ENCODE assay signal across 13 cellular contexts in the genomic region with DNA sequence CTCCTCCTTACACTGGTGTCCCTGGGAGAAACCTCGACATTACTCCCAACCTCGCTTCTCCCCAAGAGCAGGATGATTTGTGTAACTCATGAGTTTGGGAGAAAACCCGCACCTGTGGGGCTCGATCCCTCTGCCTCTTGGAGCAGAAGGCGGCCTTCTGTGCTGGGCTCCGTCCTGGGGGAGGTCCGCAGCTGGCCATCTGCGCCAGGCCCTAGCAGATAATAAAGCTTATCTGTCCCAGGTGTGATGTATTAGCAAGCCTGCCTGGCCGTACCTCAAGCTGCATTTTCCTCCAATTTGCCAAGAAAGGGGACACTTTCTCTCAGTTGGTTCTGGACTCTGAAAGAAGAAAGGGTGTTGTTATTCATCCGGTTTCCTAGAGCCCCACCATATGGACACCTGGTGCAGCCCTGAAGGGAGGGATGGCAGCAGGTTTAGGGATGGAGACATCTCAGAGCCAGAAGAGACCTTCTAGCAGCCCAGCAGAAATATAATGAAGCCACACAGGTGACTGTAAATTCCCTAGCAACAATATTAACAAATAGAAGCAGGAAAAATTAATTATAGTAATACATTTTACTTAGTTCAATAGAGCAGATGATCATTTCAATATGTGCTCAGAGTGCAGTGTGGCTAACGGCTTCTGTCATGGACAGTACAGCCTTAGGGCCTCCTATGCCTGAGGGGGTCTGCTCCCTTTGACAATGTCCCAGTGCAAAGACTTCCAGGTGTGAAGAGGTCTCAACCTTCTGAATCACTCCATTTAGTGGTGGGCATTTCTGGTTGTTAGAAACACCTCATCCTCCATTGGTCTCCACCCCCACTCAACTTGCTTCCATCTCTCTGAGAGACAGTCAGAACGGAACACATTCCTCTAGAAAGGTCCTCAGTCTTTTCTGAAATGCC.
DNase-seq lines count a peak whose midpoint lies in the region; ATAC-seq and TF ChIP-seq lines count a peak whose summit lies in the region.
"Had no signal": no experiment of that assay in that cellular context is flagged by ENCODE, and none has a peak within 500 bp of the region (broad histone marks: within the 10 kb centered on the region; RNA-seq: fewer than 3 reads in every experiment).

No MANE protein-coding gene starts in this region.

- peaks cover 4% of the 10 kb centered on the region for H3K27me3 Mint-ChIP-seq in activated naive CD8-positive, alpha-beta T cell treated with anti-CD3 and anti-CD28 coated beads, Interleukin-2, amount 10 ng/mL, durations not matched to agents 7 days and 5 days
- H3K27me3 Mint-ChIP-seq in activated naive CD8-positive, alpha-beta T cell treated with anti-CD3 and anti-CD28 coated beads, Interleukin-2, amount 50 U/mL, for 24 hours: no peaks in the 10 kb centered on the region
- peaks cover 5% of the 10 kb centered on the region for H3K27me3 Mint-ChIP-seq in glutamatergic neuron (ENCODE audit: unreplicated experiment)

- H4K91ac ChIP-seq in trophoblast cell (ENCODE audit: low read depth, low read length): no peak overlapping the region

- no peak overlapping the region for H3K9ac ChIP-seq in trophoblast cell (ENCODE audit: low read length)

- DNase-seq in activated naive CD8-positive, alpha-beta T cell treated with anti-CD3 and anti-CD28 coated beads, Interleukin-2, amount 10 ng/mL, durations not matched to agents 7 days and 5 days: no peak
- DNase-seq in activated naive CD8-positive, alpha-beta T cell treated with anti-CD3 and anti-CD28 coated beads, Interleukin-2, amount 50 U/mL, for 24 hours: no peak
- DNase-seq in OCI-M1 (lab: John Stamatoyannopoulos, UW) (peak; percentile 61), glutamatergic neuron (no peak), trophoblast cell (no peak), amygdala (lab: John Stamatoyannopoulos, UW) (no peak), HuH-7 (ENCODE audit: low spot score) (no peak)
- DNase-seq in stimulated activated effector memory CD8-positive, alpha-beta T cell treated with anti-CD3 and anti-CD28 coated beads, Interleukin-12 subunit alpha, Interleukin-12 subunit beta, amount 100 ng/mL, for 72 hours (ENCODE audit: low spot score in 2 of 2): no peak
- DNase-seq: mammary epithelial cell, NCI-H187, NCI-H774 had no signal

- no peaks in the 10 kb centered on the region for H3K27me3 ChIP-seq in trophoblast cell (ENCODE audit: insufficient read depth, low read length)
- H3K27me3 ChIP-seq: pancreas had no signal

- H3K14ac ChIP-seq in trophoblast cell (ENCODE audit: low read length): no peak overlapping the region

- POLR2A ChIA-PET in activated naive CD8-positive, alpha-beta T cell treated with anti-CD3 and anti-CD28 coated beads, Interleukin-2, amount 10 ng/mL, durations not matched to agents 7 days and 5 days (lab: Charles Lee): interaction anchor here (0.5 kb wide), 1 partner anchor 22 kb away, joined by 3 read pairs; no protein-coding TSS in a partner anchor

- peaks cover 1% of the 10 kb centered on the region for H3K9me3 Mint-ChIP-seq in activated naive CD8-positive, alpha-beta T cell treated with anti-CD3 and anti-CD28 coated beads, Interleukin-2, amount 10 ng/mL, durations not matched to agents 7 days and 5 days
- H3K9me3 Mint-ChIP-seq in activated naive CD8-positive, alpha-beta T cell treated with anti-CD3 and anti-CD28 coated beads, Interleukin-2, amount 50 U/mL, for 24 hours: peaks cover 4% of the 10 kb centered on the region
- H3K9me3 Mint-ChIP-seq in glutamatergic neuron (ENCODE audit: unreplicated experiment): peaks cover 2% of the 10 kb centered on the region
- peaks cover 4% of the 10 kb centered on the region for H3K9me3 Mint-ChIP-seq in stimulated activated effector memory CD8-positive, alpha-beta T cell treated with anti-CD3 and anti-CD28 coated beads, Interleukin-12 subunit alpha, Interleukin-12 subunit beta, amount 100 ng/mL, for 72 hours

- no peak for TF ChIP-seq CTCF in glutamatergic neuron (IDR thresholded peaks at IDR 0.05; ENCODE audit: partially characterized antibody, unreplicated experiment)

- peaks cover 13% of the 10 kb centered on the region for H3K4me1 Mint-ChIP-seq in activated naive CD8-positive, alpha-beta T cell treated with anti-CD3 and anti-CD28 coated beads, Interleukin-2, amount 10 ng/mL, durations not matched to agents 7 days and 5 days
- H3K4me1 Mint-ChIP-seq in activated naive CD8-positive, alpha-beta T cell treated with anti-CD3 and anti-CD28 coated beads, Interleukin-2, amount 50 U/mL, for 24 hours: peaks cover 12% of the 10 kb centered on the region
- peaks cover 7% of the 10 kb centered on the region for H3K4me1 Mint-ChIP-seq in glutamatergic neuron (ENCODE audit: low read depth, unreplicated experiment)
- peaks cover 11% of the 10 kb centered on the region for H3K4me1 Mint-ChIP-seq in stimulated activated effector memory CD8-positive, alpha-beta T cell treated with anti-CD3 and anti-CD28 coated beads, Interleukin-12 subunit alpha, Interleukin-12 subunit beta, amount 100 ng/mL, for 72 hours

- no peak overlapping the region for H3K27ac ChIP-seq in trophoblast cell (ENCODE audit: low read depth, low read length)
- H3K27ac ChIP-seq: pancreas had no signal

- no peak overlapping the region for H4K8ac ChIP-seq in trophoblast cell (ENCODE audit: low read depth, low read length)

- no peak overlapping the region for H2AK5ac ChIP-seq in trophoblast cell (ENCODE audit: low read length)

- H3K79me1 ChIP-seq in trophoblast cell (ENCODE audit: low read length): no peaks in the 10 kb centered on the region

- H2BK12ac ChIP-seq in trophoblast cell (ENCODE audit: low read length): no peak overlapping the region

- ATAC-seq in activated naive CD8-positive, alpha-beta T cell treated with anti-CD3 and anti-CD28 coated beads, Interleukin-2, amount 10 ng/mL, durations not matched to agents 7 days and 5 days (ENCODE audit: low read depth): no peak
- no peak for ATAC-seq in activated naive CD8-positive, alpha-beta T cell treated with anti-CD3 and anti-CD28 coated beads, Interleukin-2, amount 50 U/mL, for 24 hours
- no peak for ATAC-seq in stimulated activated effector memory CD8-positive, alpha-beta T cell treated with anti-CD3 and anti-CD28 coated beads, Interleukin-12 subunit alpha, Interleukin-12 subunit beta, amount 100 ng/mL, for 72 hours

- H3K79me2 ChIP-seq in trophoblast cell (ENCODE audit: control insufficient read depth, insufficient read depth, low read length, poor library complexity): no peaks in the 10 kb centered on the region

- H3K9me3 ChIP-seq in trophoblast cell (ENCODE audit: insufficient read depth, low read depth, low read length): peaks cover 2% of the 10 kb centered on the region

- no peak overlapping the region for H2BK120ac ChIP-seq in trophoblast cell (ENCODE audit: insufficient read depth, low read length, poor library complexity)

- no peak overlapping the region for H4K12ac ChIP-seq in trophoblast cell (ENCODE audit: low read depth, low read length)

- H3K4me3 ChIP-seq in trophoblast cell (ENCODE audit: low read depth, low read length): no peak overlapping the region
- H3K4me3 ChIP-seq: pancreas had no signal

- H3K36me3 Mint-ChIP-seq in activated naive CD8-positive, alpha-beta T cell treated with anti-CD3 and anti-CD28 coated beads, Interleukin-2, amount 10 ng/mL, durations not matched to agents 7 days and 5 days: no peaks in the 10 kb centered on the region
- no peaks in the 10 kb centered on the region for H3K36me3 Mint-ChIP-seq in activated naive CD8-positive, alpha-beta T cell treated with anti-CD3 and anti-CD28 coated beads, Interleukin-2, amount 50 U/mL, for 24 hours (ENCODE audit: low read depth)
- H3K36me3 Mint-ChIP-seq in glutamatergic neuron (ENCODE audit: unreplicated experiment): peaks cover 12% of the 10 kb centered on the region
- no peaks in the 10 kb centered on the region for H3K36me3 Mint-ChIP-seq in stimulated activated effector memory CD8-positive, alpha-beta T cell treated with anti-CD3 and anti-CD28 coated beads, Interleukin-12 subunit alpha, Interleukin-12 subunit beta, amount 100 ng/mL, for 72 hours

- H3K4me3 Mint-ChIP-seq in activated naive CD8-positive, alpha-beta T cell treated with anti-CD3 and anti-CD28 coated beads, Interleukin-2, amount 10 ng/mL, durations not matched to agents 7 days and 5 days: peak overlapping the region; percentile 66
- no peak overlapping the region for H3K4me3 Mint-ChIP-seq in activated naive CD8-positive, alpha-beta T cell treated with anti-CD3 and anti-CD28 coated beads, Interleukin-2, amount 50 U/mL, for 24 hours
- H3K4me3 Mint-ChIP-seq in glutamatergic neuron (ENCODE audit: unreplicated experiment): no peak overlapping the region
- H3K4me3 Mint-ChIP-seq in stimulated activated effector memory CD8-positive, alpha-beta T cell treated with anti-CD3 and anti-CD28 coated beads, Interleukin-12 subunit alpha, Interleukin-12 subunit beta, amount 100 ng/mL, for 72 hours: peak overlapping the region; percentile 53
- H3K4me3 Mint-ChIP-seq: WTC11 had no signal

- H2AFZ ChIP-seq in trophoblast cell (ENCODE audit: insufficient read depth, low read length, poor library complexity): no peak overlapping the region

- H3K4me2 ChIP-seq in trophoblast cell (ENCODE audit: low read length): no peak overlapping the region

- H2BK5ac ChIP-seq in trophoblast cell (ENCODE audit: low read depth, low read length, poor library complexity): no peak overlapping the region

- H3K23ac ChIP-seq in trophoblast cell (ENCODE audit: low read length): no peak overlapping the region

- no peak overlapping the region for H3K27ac Mint-ChIP-seq in activated naive CD8-positive, alpha-beta T cell treated with anti-CD3 and anti-CD28 coated beads, Interleukin-2, amount 10 ng/mL, durations not matched to agents 7 days and 5 days
- H3K27ac Mint-ChIP-seq in activated naive CD8-positive, alpha-beta T cell treated with anti-CD3 and anti-CD28 coated beads, Interleukin-2, amount 50 U/mL, for 24 hours: no peak overlapping the region
- H3K27ac Mint-ChIP-seq in glutamatergic neuron (ENCODE audit: unreplicated experiment): peak overlapping the region; percentile 1
- peak overlapping the region; percentile 90 for H3K27ac Mint-ChIP-seq in stimulated activated effector memory CD8-positive, alpha-beta T cell treated with anti-CD3 and anti-CD28 coated beads, Interleukin-12 subunit alpha, Interleukin-12 subunit beta, amount 100 ng/mL, for 72 hours
- H3K27ac Mint-ChIP-seq: WTC11 had no signal

- no peaks in the 10 kb centered on the region for H3K36me3 ChIP-seq in trophoblast cell (ENCODE audit: control insufficient read depth in 1 of 2, insufficient read depth in 2 of 2, low read length in 2 of 2)
- H3K36me3 ChIP-seq: pancreas had no signal

- WGBS in trophoblast cell (ENCODE audit: extremely low coverage, insufficient coverage, insufficient read length): no CpG with 5 or more reads among the region's 12 CpGs

- peaks cover 3 to 6% of the 10 kb centered on the region in 2 experiments for H3K4me1 ChIP-seq in trophoblast cell (ENCODE audit: control insufficient read depth in 1 of 2, insufficient read depth in 2 of 2, low read length in 2 of 2)
- H3K4me1 ChIP-seq: pancreas had no signal

- H3K4ac ChIP-seq in trophoblast cell (ENCODE audit: low read depth, low read length): no peak overlapping the region

- H3K18ac ChIP-seq in trophoblast cell (ENCODE audit: low read length): no peak overlapping the region

Comparison
In these comparisons a context has a peak if more than half of its experiments do, and no peak if none do; other contexts are left out.
1. H3K4me3 Mint-ChIP-seq: peak in activated naive CD8-positive, alpha-beta T cell treated with anti-CD3 and anti-CD28 coated beads, Interleukin-2, amount 10 ng/mL, durations not matched to agents 7 days and 5 days (single experiment) and stimulated activated effector memory CD8-positive, alpha-beta T cell treated with anti-CD3 and anti-CD28 coated beads, Interleukin-12 subunit alpha, Interleukin-12 subunit beta, amount 100 ng/mL, for 72 hours (single experiment); none in activated naive CD8-positive, alpha-beta T cell treated with anti-CD3 and anti-CD28 coated beads, Interleukin-2, amount 50 U/mL, for 24 hours (single experiment) and glutamatergic neuron (single experiment).
2. H3K27ac Mint-ChIP-seq: peak in glutamatergic neuron (single experiment) and stimulated activated effector memory CD8-positive, alpha-beta T cell treated with anti-CD3 and anti-CD28 coated beads, Interleukin-12 subunit alpha, Interleukin-12 subunit beta, amount 100 ng/mL, for 72 hours (single experiment); none in activated naive CD8-positive, alpha-beta T cell treated with anti-CD3 and anti-CD28 coated beads, Interleukin-2, amount 10 ng/mL, durations not matched to agents 7 days and 5 days (single experiment) and activated naive CD8-positive, alpha-beta T cell treated with anti-CD3 and anti-CD28 coated beads, Interleukin-2, amount 50 U/mL, for 24 hours (single experiment).